In genomic region chr15:45186771-45187577, GRCh38 we compare ENCODE assay signal across 9 cellular contexts. TPM values are rescaled to one million over a fixed set of nuclear protein-coding genes. Genes with fewer than 3 reads are reported as not detected.
DNase-seq lines count a peak whose midpoint lies in the region; ATAC-seq and TF ChIP-seq lines count a peak whose summit lies in the region.
"Had no signal": no experiment of that assay in that cellular context is flagged by ENCODE, and none has a peak within 500 bp of the region (broad histone marks: within the 10 kb centered on the region; RNA-seq: fewer than 3 reads in every experiment).

No MANE protein-coding gene starts in this region.

- H3K9ac ChIP-seq in SK-N-MC (ENCODE audit: insufficient read length): peak overlapping the region; percentile 72
- H3K9ac ChIP-seq in rectal smooth muscle tissue (ENCODE audit: low read length): peak overlapping the region; percentile 69

- TF ChIP-seq CTCF in GM06990 (IDR thresholded peaks at IDR 0.05; ENCODE audit: insufficient read depth, low read length, poor library complexity, severe bottlenecking) (no peak), fibroblast of villous mesenchyme (IDR thresholded peaks at IDR 0.05; ENCODE audit: insufficient read depth, low read depth, low read length) (no peak)

- H3K27me3 ChIP-seq in GM06990 (replicated peaks; ENCODE audit: control insufficient read depth, insufficient read depth, low read length) (no peaks in the 10 kb centered on the region; the same call in 1 of the 2 replicates), rectal smooth muscle tissue (ENCODE audit: control insufficient read depth, insufficient read depth, low read length) (peaks cover 4% of the 10 kb centered on the region)

- no peak for DNase-seq in GM06990 (ENCODE audit: extremely low read depth, insufficient read length)
- no peak for DNase-seq in SK-N-MC (ENCODE audit: low read depth, low spot score)
- DNase-seq in fibroblast of villous mesenchyme (ENCODE audit: low read depth): no peak
- no peak for DNase-seq in DMS79 treated with DMSO at 0.1 percent for 48 hours (lab: John Stamatoyannopoulos, UW)
- DNase-seq in midbrain (lab: John Stamatoyannopoulos, UW): no peak

- no peak for ATAC-seq in HG02973 (IDR thresholded peaks at IDR 0.05; ENCODE audit: unreplicated experiment)
- no peak for ATAC-seq in HG03457 (IDR thresholded peaks at IDR 0.05; ENCODE audit: unreplicated experiment)

- no peak overlapping the region for H3K27ac ChIP-seq in SK-N-MC
- H3K27ac ChIP-seq in rectal smooth muscle tissue (ENCODE audit: low read depth, low read length): peak overlapping the region; percentile 76
- H3K27ac ChIP-seq: epithelial cell of prostate had no signal

- H3K36me3 ChIP-seq in GM06990 (ENCODE audit: control insufficient read depth, insufficient read depth, low read length): no peaks in the 10 kb centered on the region
- H3K36me3 ChIP-seq in SK-N-MC (ENCODE audit: insufficient read depth, low read length): no peaks in the 10 kb centered on the region
- H3K36me3 ChIP-seq in rectal smooth muscle tissue (ENCODE audit: control insufficient read depth, insufficient read depth, low read length): no peaks in the 10 kb centered on the region

- H3K9me3 ChIP-seq in SK-N-MC (ENCODE audit: low read depth, low read length): no peaks in the 10 kb centered on the region

- H3K4me1 ChIP-seq in rectal smooth muscle tissue (ENCODE audit: control insufficient read depth, insufficient read depth, low read length): peaks cover 5% of the 10 kb centered on the region

- H3K4me3 ChIP-seq in GM06990 (replicated peaks; ENCODE audit: low read depth, low read length) (peak overlapping the region; percentile 48), SK-N-MC (peak overlapping the region; percentile 85), fibroblast of villous mesenchyme (ENCODE audit: low read depth, low read length) (peak overlapping the region; percentile 60), rectal smooth muscle tissue (ENCODE audit: low read length) (peak overlapping the region; percentile 68)

RNA-seq across cellular contexts. Expression of gene SHF, which starts 0.8 kb away (rescaled TPM):
- 2.3 and 2.6 TPM in 2 replicates for total RNA-seq in fibroblast of villous mesenchyme

RNA-seq across cellular contexts. Expression of gene DUOX1, which starts 57.2 kb away (rescaled TPM):
- not detected in 2 replicates for total RNA-seq in fibroblast of villous mesenchyme

RNA-seq across cellular contexts. Expression of gene DUOXA1, which starts 57.3 kb away (rescaled TPM):
- not detected in 2 replicates for total RNA-seq in fibroblast of villous mesenchyme
